Comparison of ENCODE assay signal across 7 cellular contexts in genomic region chr18:35511428-35511827, GRCh38. TPM values are rescaled to one million over a fixed set of nuclear protein-coding genes. Genes with fewer than 3 reads are reported as not detected.
DNase-seq lines count a peak whose midpoint lies in the region; ATAC-seq and TF ChIP-seq lines count a peak whose summit lies in the region.

No MANE protein-coding gene starts in this region.

- H3K9me3 ChIP-seq in mesenchymal stem cell (ENCODE audit: control insufficient read depth, low read length) = no peaks in the 10 kb centered on the region

- H4K8ac ChIP-seq in mesenchymal stem cell (ENCODE audit: low read length) = no peak overlapping the region

- H3K36me3 ChIP-seq in mesenchymal stem cell (ENCODE audit: control insufficient read depth in 1 of 2, insufficient read depth in 2 of 2, low read depth in 1 of 2, low read length in 2 of 2) = no peaks in the 10 kb centered on the region

- no peak overlapping the region for H3K27ac Mint-ChIP-seq in progenitor cell of endocrine pancreas

- peaks cover 29% of the 10 kb centered on the region for H3K4me1 ChIP-seq in mesenchymal stem cell (ENCODE audit: control insufficient read depth, insufficient read depth, low read depth, low read length)

- no peak overlapping the region for H2BK120ac ChIP-seq in mesenchymal stem cell (ENCODE audit: low read depth, low read length)

- H4K91ac ChIP-seq in mesenchymal stem cell (ENCODE audit: low read length) = no peak overlapping the region

- H3K9ac ChIP-seq in mesenchymal stem cell (ENCODE audit: low read length) = no peak overlapping the region

- no peak overlapping the region for H3K4me3 Mint-ChIP-seq in progenitor cell of endocrine pancreas (ENCODE audit: low read depth)

- no peak overlapping the region for H3K4me3 ChIP-seq in mesenchymal stem cell (ENCODE audit: insufficient read depth in 1 of 2, low read depth in 1 of 2, low read length in 2 of 2)

- H2AFZ ChIP-seq in mesenchymal stem cell (ENCODE audit: low read depth, low read length) = no peak overlapping the region

- TF ChIP-seq CTCF in progenitor cell of endocrine pancreas (IDR thresholded peaks at IDR 0.05; ENCODE audit: unreplicated experiment) = no peak

- H2BK12ac ChIP-seq in mesenchymal stem cell (ENCODE audit: low read length in 2 of 2) = no peak overlapping the region

- peak overlapping the region; percentile 41 for H2BK15ac ChIP-seq in mesenchymal stem cell (ENCODE audit: low read depth, poor library complexity, severe bottlenecking)

- no peaks in the 10 kb centered on the region for H3K36me3 Mint-ChIP-seq in progenitor cell of endocrine pancreas (ENCODE audit: insufficient read depth)

- H3K27ac ChIP-seq in mesenchymal stem cell (ENCODE audit: low read length, poor library complexity, severe bottlenecking) = no peak overlapping the region

- DNase-seq in mesenchymal stem cell (no peak), progenitor cell of endocrine pancreas (ENCODE audit: low spot score, unreplicated experiment) (no peak), middle frontal gyrus (ENCODE audit: extremely low spot score, low spot score) (no peak), left cardiac atrium (no peak)

- 100% methylated on average over 1 of the region's 2 CpGs for WGBS in mesenchymal stem cell

- H3K23ac ChIP-seq in mesenchymal stem cell (ENCODE audit: low read length in 2 of 2) = no peak overlapping the region

- H3K9me3 Mint-ChIP-seq in progenitor cell of endocrine pancreas (ENCODE audit: low read depth) = no peaks in the 10 kb centered on the region

- intact Hi-C loops in left cardiac atrium (cut with DNase I) = loop anchor here in 1 of 2 donors (10.0 kb wide), 1 partner anchor 63 kb away; no protein-coding TSS in a partner anchor

- ATAC-seq in GM18870 (IDR thresholded peaks at IDR 0.05; ENCODE audit: unreplicated experiment) (peak; percentile 87), GM21576 (IDR thresholded peaks at IDR 0.05; ENCODE audit: unreplicated experiment) (peak; percentile 90), HG03354 (IDR thresholded peaks at IDR 0.05; ENCODE audit: poor library complexity, severe bottlenecking, unreplicated experiment) (peak; percentile 81), left cardiac atrium (no peak)

- no peak overlapping the region for H3K4ac ChIP-seq in mesenchymal stem cell (ENCODE audit: low read depth in 1 of 2, low read length in 2 of 2)

- no peak overlapping the region for H3K18ac ChIP-seq in mesenchymal stem cell (ENCODE audit: low read depth in 1 of 2, low read length in 2 of 2)

- no peak overlapping the region for H2BK5ac ChIP-seq in mesenchymal stem cell (ENCODE audit: low read depth, low read length, poor library complexity, severe bottlenecking)

- no peak overlapping the region for H3K4me2 ChIP-seq in mesenchymal stem cell (ENCODE audit: low read length, poor library complexity, severe bottlenecking)

- H3K27me3 ChIP-seq in mesenchymal stem cell (ENCODE audit: control insufficient read depth in 1 of 2, insufficient read depth in 1 of 2, low read length in 2 of 2) = no peaks in the 10 kb centered on the region

- H3K14ac ChIP-seq in mesenchymal stem cell (ENCODE audit: low read length in 2 of 2) = no peak overlapping the region

- H3K79me1 ChIP-seq in mesenchymal stem cell (replicated peaks; ENCODE audit: low read length, poor library complexity, severe bottlenecking) = peaks cover 3% of the 10 kb centered on the region

- peaks cover 12% of the 10 kb centered on the region for H3K27me3 Mint-ChIP-seq in progenitor cell of endocrine pancreas

- H3K4me1 Mint-ChIP-seq in progenitor cell of endocrine pancreas (ENCODE audit: low read depth) = no peaks in the 10 kb centered on the region

- H2AK5ac ChIP-seq in mesenchymal stem cell (ENCODE audit: low read length, severe bottlenecking) = peak overlapping the region; percentile 98

RNA-seq across cellular contexts. Expression of gene INO80C, which starts 13.7 kb away (rescaled TPM):
- polyA plus RNA-seq in mesenchymal stem cell (2013, experiment 1 of 2) = 22.5 TPM
- polyA plus RNA-seq in mesenchymal stem cell (2013, experiment 2 of 2) = 22.2 TPM
- total RNA-seq in progenitor cell of endocrine pancreas (30.0 and 31.6 TPM in 2 replicates), left cardiac atrium (10 to 100 TPM; 22.9 to 23.5 TPM)

Comparison
In these comparisons a context has a peak if more than half of its experiments do, and no peak if none do; other contexts are left out.
1. ATAC-seq: peak in GM18870 (single experiment), GM21576 (single experiment) and HG03354 (single experiment); none in left cardiac atrium (0 of 2).